ENCODE assay signal across 1 cellular context in the genomic region with DNA sequence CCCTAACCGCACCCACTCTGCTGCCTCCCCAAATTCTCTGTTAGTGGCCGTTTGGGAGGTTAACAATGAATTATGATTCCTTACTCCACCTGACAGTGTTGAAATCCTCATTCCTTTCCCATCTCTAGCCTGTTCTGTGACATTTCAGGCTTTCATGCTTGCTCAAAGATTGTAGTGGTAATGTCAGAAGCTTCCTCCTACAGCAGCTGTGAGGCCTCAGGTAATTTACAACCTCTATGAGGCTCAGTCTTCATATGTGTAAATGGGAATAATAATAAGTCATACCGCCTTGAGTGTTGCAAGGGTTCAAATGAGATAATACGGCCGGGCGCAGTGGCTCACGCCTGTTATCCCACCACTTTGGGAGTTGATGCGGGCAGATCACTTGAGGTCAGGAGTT.
TF ChIP-seq lines count a peak whose summit lies in the region.

No MANE protein-coding gene starts in this region.

TF ChIP-seq in IMR-90, 13 proteins besides CTCF, POLR2A, EP300 and RAD21:
- TF ChIP-seq MAZ (IDR thresholded peaks at IDR 0.05; ENCODE audit: borderline replicate concordance, low read depth, low read length): no peak
- TF ChIP-seq BHLHE40 (IDR thresholded peaks at IDR 0.05; ENCODE audit: low read depth, low read length): no peak
- TF ChIP-seq NFE2L2 (IDR thresholded peaks at IDR 0.05; ENCODE audit: low read depth, low read length): no peak
- no peak for TF ChIP-seq RFX5 (IDR thresholded peaks at IDR 0.05; ENCODE audit: low read depth, low read length)
- TF ChIP-seq, protein P1, sequence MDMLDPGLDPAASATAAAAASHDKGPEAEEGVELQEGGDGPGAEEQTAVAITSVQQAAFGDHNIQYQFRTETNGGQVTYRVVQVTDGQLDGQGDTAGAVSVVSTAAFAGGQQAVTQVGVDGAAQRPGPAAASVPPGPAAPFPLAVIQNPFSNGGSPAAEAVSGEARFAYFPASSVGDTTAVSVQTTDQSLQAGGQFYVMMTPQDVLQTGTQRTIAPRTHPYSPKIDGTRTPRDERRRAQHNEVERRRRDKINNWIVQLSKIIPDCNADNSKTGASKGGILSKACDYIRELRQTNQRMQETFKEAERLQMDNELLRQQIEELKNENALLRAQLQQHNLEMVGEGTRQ (IDR thresholded peaks at IDR 0.05; ENCODE audit: low read depth, low read length): no peak
- no peak for TF ChIP-seq SMC3 (IDR thresholded peaks at IDR 0.05; ENCODE audit: low read depth, low read length)
- TF ChIP-seq MAFK (IDR thresholded peaks at IDR 0.05; ENCODE audit: low read depth, low read length): no peak
- TF ChIP-seq ELK1 (IDR thresholded peaks at IDR 0.05; ENCODE audit: borderline replicate concordance, low read depth, low read length): no peak
- TF ChIP-seq RCOR1 (IDR thresholded peaks at IDR 0.05; ENCODE audit: insufficient replicate concordance, low read length): no peak
- no peak for TF ChIP-seq FOS (IDR thresholded peaks at IDR 0.05; ENCODE audit: low read depth, low read length)
- TF ChIP-seq CHD1 (IDR thresholded peaks at IDR 0.05; ENCODE audit: low read depth, low read length): no peak
